Comparison of ENCODE assay signal across 10 cellular contexts in the genomic region with DNA sequence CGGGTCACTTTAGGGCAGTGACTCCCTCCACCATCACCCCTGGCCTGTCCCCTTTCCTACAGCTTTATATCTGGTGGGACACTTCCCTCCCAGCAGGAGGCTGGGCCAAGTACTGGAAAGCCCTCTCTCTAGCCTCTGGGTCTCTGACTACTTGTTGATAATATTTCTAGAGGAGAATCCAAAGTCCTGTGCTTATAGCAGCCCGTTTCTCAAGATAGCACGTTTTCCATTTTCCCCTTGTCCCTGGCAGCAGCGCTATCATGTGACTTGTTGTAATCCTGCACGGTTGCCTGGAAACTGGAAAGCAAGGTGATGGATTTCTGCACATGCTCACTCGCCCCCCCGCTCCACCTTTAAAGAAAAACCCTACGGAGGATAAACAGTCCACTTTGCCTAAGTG. TPM values are rescaled to one million over a fixed set of nuclear protein-coding genes. Genes with fewer than 3 reads are reported as not detected.
DNase-seq lines count a peak whose midpoint lies in the region; ATAC-seq and TF ChIP-seq lines count a peak whose summit lies in the region.
"Had no signal": no experiment of that assay in that cellular context is flagged by ENCODE, and none has a peak within 500 bp of the region (broad histone marks: within the 10 kb centered on the region; RNA-seq: fewer than 3 reads in every experiment).

No MANE protein-coding gene starts in this region.

- peak overlapping the region; percentile 13 to 62 (median 47) for H3K27ac ChIP-seq in transverse colon
- H3K27ac ChIP-seq: KMS-11, suprapubic skin had no signal

- DNase-seq in NCI-H2107 (lab: John Stamatoyannopoulos, UW): peak; percentile 60
- DNase-seq in amniotic epithelial cell (ENCODE audit: low read depth): peak; percentile 72
- DNase-seq in kidney glomerular epithelial cell (lab: John Stamatoyannopoulos, UW): peak; percentile 22
- DNase-seq in transverse colon: no peak
- DNase-seq in activated naive CD4-positive, alpha-beta T cell treated with anti-CD3 and anti-CD28 coated beads, Interleukin-2, amount 50 U/mL, for 72 hours (ENCODE audit: low spot score in 2 of 2): no peak
- no peak for DNase-seq in activated CD8-positive, alpha-beta T cell treated with anti-CD3 and anti-CD28 coated beads, Interleukin-2, amount 10 ng/mL, durations not matched to agents 7 days and 5 days

- H3K27me3 ChIP-seq in transverse colon: no peaks in the 10 kb centered on the region
- H3K27me3 ChIP-seq: suprapubic skin had no signal

- no peak overlapping the region for H3K4me3 ChIP-seq in transverse colon
- H3K4me3 ChIP-seq: suprapubic skin had no signal

- in situ Hi-C loops in transverse colon (cut with MboI; ENCODE audit: low pct_ligation_motif_present in 1 of 4, low pct_unique_long_range_greater_than_20kb in 1 of 4, low sequenced_read_pairs in 3 of 4): loop anchor here (25.0 kb wide), 3 partner anchors 223 to 598 kb away; no protein-coding TSS in a partner anchor

- TF ChIP-seq POLR2A in transverse colon (IDR thresholded peaks at IDR 0.05): no peak

- TF ChIP-seq CTCF in transverse colon (IDR thresholded peaks at IDR 0.05): no peak

- peaks cover 15% of the 10 kb centered on the region for H3K27me3 Mint-ChIP-seq in activated CD8-positive, alpha-beta T cell treated with anti-CD3 and anti-CD28 coated beads, Interleukin-2, amount 10 ng/mL, durations not matched to agents 7 days and 5 days (ENCODE audit: low read depth)

- H3K36me3 Mint-ChIP-seq in activated naive CD4-positive, alpha-beta T cell treated with anti-CD3 and anti-CD28 coated beads, Interleukin-2, amount 50 U/mL, for 72 hours: no peaks in the 10 kb centered on the region
- H3K36me3 Mint-ChIP-seq in activated CD8-positive, alpha-beta T cell treated with anti-CD3 and anti-CD28 coated beads, Interleukin-2, amount 10 ng/mL, durations not matched to agents 7 days and 5 days (ENCODE audit: low read depth): no peaks in the 10 kb centered on the region

- H3K4me3 Mint-ChIP-seq in activated CD8-positive, alpha-beta T cell treated with anti-CD3 and anti-CD28 coated beads, Interleukin-2, amount 10 ng/mL, durations not matched to agents 7 days and 5 days: no peak overlapping the region
- H3K4me3 Mint-ChIP-seq: T-helper 1 cell treated with Interleukin-12 subunit alpha and Interleukin-12 subunit beta and Interleukin-4 antibody, amounts not matched to agents 30 μg/mL and 1 μg/mL, for 36 hours had no signal

- TF ChIP-seq EP300 in transverse colon (IDR thresholded peaks at IDR 0.05; ENCODE audit: low read depth): no peak

- ATAC-seq in activated naive CD4-positive, alpha-beta T cell treated with anti-CD3 and anti-CD28 coated beads, Interleukin-2, amount 50 U/mL, for 72 hours: no peak
- no peak for ATAC-seq in HG03520 (IDR thresholded peaks at IDR 0.05; ENCODE audit: unreplicated experiment)
- ATAC-seq in activated CD8-positive, alpha-beta T cell treated with anti-CD3 and anti-CD28 coated beads, Interleukin-2, amount 10 ng/mL, durations not matched to agents 7 days and 5 days: no peak

- peaks cover 5 to 15% (median 11%) of the 10 kb centered on the region in 4 donors for H3K4me1 ChIP-seq in transverse colon

- WGBS in transverse colon (ENCODE audit: low coverage in 1 of 2), 2 donors: 33% methylated on average over 8 of the region's 8 CpGs; no CpG with 5 or more reads in 1 of the 2 donors

- CTCF ChIA-PET in activated CD8-positive, alpha-beta T cell treated with anti-CD3 and anti-CD28 coated beads, Interleukin-2, amount 10 ng/mL, durations not matched to agents 7 days and 5 days (lab: Charles Lee): no interaction called here

- intact Hi-C loops in transverse colon (cut with DNase I; ENCODE audit: low total_unique reads): no loop called here

- no peaks in the 10 kb centered on the region for H3K9me3 ChIP-seq in transverse colon
- H3K9me3 ChIP-seq: suprapubic skin had no signal

- no peaks in the 10 kb centered on the region for H3K9me3 Mint-ChIP-seq in activated naive CD4-positive, alpha-beta T cell treated with anti-CD3 and anti-CD28 coated beads, Interleukin-2, amount 50 U/mL, for 72 hours
- no peaks in the 10 kb centered on the region for H3K9me3 Mint-ChIP-seq in activated CD8-positive, alpha-beta T cell treated with anti-CD3 and anti-CD28 coated beads, Interleukin-2, amount 10 ng/mL, durations not matched to agents 7 days and 5 days (ENCODE audit: insufficient read depth)
- H3K9me3 Mint-ChIP-seq: T-helper 1 cell treated with Interleukin-12 subunit alpha and Interleukin-12 subunit beta and Interleukin-4 antibody, amounts not matched to agents 30 μg/mL and 1 μg/mL, for 36 hours had no signal

- POLR2A ChIA-PET in activated CD8-positive, alpha-beta T cell treated with anti-CD3 and anti-CD28 coated beads, Interleukin-2, amount 10 ng/mL, durations not matched to agents 7 days and 5 days (lab: Charles Lee): no interaction called here

- H3K4me1 Mint-ChIP-seq in activated CD8-positive, alpha-beta T cell treated with anti-CD3 and anti-CD28 coated beads, Interleukin-2, amount 10 ng/mL, durations not matched to agents 7 days and 5 days (ENCODE audit: low read depth): peaks cover 26% of the 10 kb centered on the region

- no peak overlapping the region for H3K27ac Mint-ChIP-seq in activated naive CD4-positive, alpha-beta T cell treated with anti-CD3 and anti-CD28 coated beads, Interleukin-2, amount 50 U/mL, for 72 hours
- H3K27ac Mint-ChIP-seq in activated CD8-positive, alpha-beta T cell treated with anti-CD3 and anti-CD28 coated beads, Interleukin-2, amount 10 ng/mL, durations not matched to agents 7 days and 5 days: no peak overlapping the region
- H3K27ac Mint-ChIP-seq: T-helper 1 cell treated with Interleukin-12 subunit alpha and Interleukin-12 subunit beta and Interleukin-4 antibody, amounts not matched to agents 30 μg/mL and 1 μg/mL, for 36 hours had no signal

- no peaks in the 10 kb centered on the region for H3K36me3 ChIP-seq in transverse colon
- H3K36me3 ChIP-seq: suprapubic skin had no signal

RNA-seq across cellular contexts. Expression of a gene that starts 3.3 kb away (rescaled TPM):
- total RNA-seq in transverse colon: 10 to 100 TPM; 17.6 to 87.6 (median 23.8) TPM
- total RNA-seq in activated naive CD4-positive, alpha-beta T cell treated with anti-CD3 and anti-CD28 coated beads, Interleukin-2, amount 50 U/mL, for 72 hours: 1 to 10 TPM in 1 of 2 donors, under 1 TPM in 1; 0.96 to 3.6 TPM
- 1 to 10 TPM; 4.7 to 5.3 TPM for total RNA-seq in activated CD8-positive, alpha-beta T cell treated with anti-CD3 and anti-CD28 coated beads, Interleukin-2, amount 10 ng/mL, durations not matched to agents 7 days and 5 days

Comparison
In these comparisons a context has a peak if more than half of its experiments do, and no peak if none do; other contexts are left out.
1. DNase-seq: peak in NCI-H2107 (single experiment), amniotic epithelial cell (single experiment) and kidney glomerular epithelial cell (single experiment); none in transverse colon (single experiment), activated naive CD4-positive, alpha-beta T cell treated with anti-CD3 and anti-CD28 coated beads, Interleukin-2, amount 50 U/mL, for 72 hours (0 of 2) and activated CD8-positive, alpha-beta T cell treated with anti-CD3 and anti-CD28 coated beads, Interleukin-2, amount 10 ng/mL, durations not matched to agents 7 days and 5 days (single experiment).